8 cellular contexts compared by ENCODE assay signal in the genomic region with DNA sequence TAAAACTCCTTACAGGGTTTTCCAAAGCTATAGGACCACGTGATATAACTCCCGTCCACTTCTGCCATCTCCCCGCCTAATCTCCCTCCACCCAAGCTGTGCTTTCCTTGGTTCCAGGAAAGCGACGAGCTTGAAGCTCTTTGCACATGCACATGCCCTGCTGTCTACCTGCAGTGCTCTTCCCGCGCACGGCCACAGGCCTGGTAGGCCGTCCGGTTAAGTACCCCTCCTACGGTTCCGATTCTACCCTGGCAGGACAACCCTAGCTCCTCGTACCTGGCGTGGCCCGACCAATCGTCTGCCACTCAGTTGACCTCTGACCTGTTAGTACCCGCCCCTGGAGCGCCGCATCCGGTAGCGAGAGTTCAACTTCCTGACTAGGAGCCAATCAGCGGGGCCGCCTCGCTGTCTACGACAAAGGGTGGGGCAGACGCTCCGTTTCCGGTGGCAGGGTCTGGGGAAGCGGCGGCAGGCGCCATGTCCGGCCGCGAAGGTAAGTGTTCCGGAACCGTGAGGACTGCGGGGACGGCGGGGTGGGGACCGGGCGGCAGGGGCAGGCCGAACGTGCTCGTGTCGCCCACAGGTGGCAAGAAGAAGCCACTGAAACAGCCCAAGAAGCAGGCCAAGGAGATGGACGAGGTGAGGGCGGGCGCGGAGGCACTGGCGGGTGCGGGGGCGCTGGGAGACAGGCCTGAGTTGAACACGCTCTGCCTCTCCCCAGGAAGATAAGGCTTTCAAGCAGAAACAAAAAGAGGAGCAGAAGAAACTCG. TPM values are rescaled to one million over a fixed set of nuclear protein-coding genes. Genes with fewer than 3 reads are reported as not detected.
DNase-seq lines count a peak whose midpoint lies in the region; ATAC-seq, FAIRE-seq and TF ChIP-seq lines count a peak whose summit lies in the region.

A gene with protein sequence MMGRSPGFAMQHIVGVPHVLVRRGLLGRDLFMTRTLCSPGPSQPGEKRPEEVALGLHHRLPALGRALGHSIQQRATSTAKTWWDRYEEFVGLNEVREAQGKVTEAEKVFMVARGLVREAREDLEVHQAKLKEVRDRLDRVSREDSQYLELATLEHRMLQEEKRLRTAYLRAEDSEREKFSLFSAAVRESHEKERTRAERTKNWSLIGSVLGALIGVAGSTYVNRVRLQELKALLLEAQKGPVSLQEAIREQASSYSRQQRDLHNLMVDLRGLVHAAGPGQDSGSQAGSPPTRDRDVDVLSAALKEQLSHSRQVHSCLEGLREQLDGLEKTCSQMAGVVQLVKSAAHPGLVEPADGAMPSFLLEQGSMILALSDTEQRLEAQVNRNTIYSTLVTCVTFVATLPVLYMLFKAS (minus strand): TSS at position 300 of the 770 bp plus-strand sequence. CDS start 4,991 bp downstream, outside the sequence.
A gene (plus strand): TSS at position 438 of the 770 bp plus-strand sequence. CDS start 40 bp downstream, at position 478.

- 0 to 1% methylated on average over 50 to 53 of the region's 54 CpGs for WGBS in mesodermal cell (ENCODE audit: insufficient coverage in 2 of 2), 2 experiments

- ATAC-seq in GM21515 (IDR thresholded peaks at IDR 0.05; ENCODE audit: unreplicated experiment): peak; percentile 92

- TF ChIP-seq CTCF in D721Med (IDR thresholded peaks at IDR 0.05; ENCODE audit: insufficient read depth, missing control alignments): no peak
- TF ChIP-seq CTCF in OCI-LY3 (IDR thresholded peaks at IDR 0.05; ENCODE audit: low read depth, low read length): no peak

- peak within 1 kb of the TSS; percentile 91 for H3K4me3 ChIP-seq in OCI-LY3 (ENCODE audit: low read length)
- H3K4me3 ChIP-seq in mesodermal cell (ENCODE audit: extremely low read depth, insufficient read depth, low read length, poor library complexity, severe bottlenecking): peak within 1 kb of the TSS; percentile 98

- H3K4me1 ChIP-seq in OCI-LY3 (ENCODE audit: low read length) (peaks cover 30% of the 10 kb centered on the region), mesodermal cell (ENCODE audit: control insufficient read depth, insufficient read depth, low read length, poor library complexity, severe bottlenecking) (peaks cover 13% of the 10 kb centered on the region)

- peak within 1 kb of the TSS; percentile 66 for H2AFZ ChIP-seq in OCI-LY3 (ENCODE audit: low read depth, low read length)

- peaks cover 4% of the 10 kb centered on the region; the same call in 1 of the 2 replicates for H4K20me1 ChIP-seq in OCI-LY3 (ENCODE audit: insufficient read depth, low read length)

- peak within 1 kb of the TSS; percentile 91 for H3K9ac ChIP-seq in OCI-LY3 (ENCODE audit: low read length)

- peak within 1 kb of the TSS; percentile 70 for H3K4me2 ChIP-seq in OCI-LY3 (ENCODE audit: low read length)

- FAIRE-seq in D721Med (lab: Jason Lieb, UNC): no peak
- FAIRE-seq in endometrium (lab: Jason Lieb, UNC): peak; percentile 94

- H3K27me3 ChIP-seq in OCI-LY3 (ENCODE audit: low read depth, low read length): no peaks in the 10 kb centered on the region

- H3K9me3 ChIP-seq in OCI-LY3 (ENCODE audit: insufficient read depth, low read length) (no peaks in the 10 kb centered on the region), mesodermal cell (ENCODE audit: control insufficient read depth, low read length) (no peaks in the 10 kb centered on the region)

- peak; percentile 91 for DNase-seq in D721Med (ENCODE audit: insufficient read length, low spot score)
- peak; percentile 99 for DNase-seq in HuH-7 (ENCODE audit: low spot score)
- DNase-seq in activated CD8-positive, alpha-beta memory T cell treated with anti-CD3 and anti-CD28 coated beads, Interleukin-2, amount 50 U/mL, for 48 hours: peak; percentile 98
- peak; percentile 95 to 97 for DNase-seq in stimulated activated CD8-positive, alpha-beta memory T cell treated with anti-CD3 and anti-CD28 coated beads, Interleukin-15, amount 100 ng/mL, for 4 hours (ENCODE audit: low read depth in 2 of 2)

- H3K27ac ChIP-seq in OCI-LY3 (ENCODE audit: low read length): peak within 1 kb of the TSS; percentile 61
- peak within 1 kb of the TSS; percentile 76 for H3K27ac ChIP-seq in mesodermal cell (ENCODE audit: low read depth, low read length, severe bottlenecking)

- H3K36me3 ChIP-seq in OCI-LY3 (replicated peaks; ENCODE audit: low read depth, low read length) (peaks cover 17% of the 10 kb centered on the region), mesodermal cell (ENCODE audit: control insufficient read depth, insufficient read depth, low read length) (peaks cover 40% of the 10 kb centered on the region)

- peaks cover 49% of the 10 kb centered on the region for H3K79me2 ChIP-seq in OCI-LY3 (ENCODE audit: low read length)

RNA-seq across cellular contexts. Expression of the first gene that starts in this region (rescaled TPM):
- polyA plus RNA-seq in mesodermal cell (2013, experiment 1 of 2): 16.5 TPM
- polyA plus RNA-seq in mesodermal cell (2013, experiment 2 of 2): 14.6 TPM

RNA-seq across cellular contexts. Expression of the second gene that starts in this region (rescaled TPM):
- polyA plus RNA-seq in mesodermal cell (2013, experiment 1 of 2): 468 TPM
- 482 TPM for polyA plus RNA-seq in mesodermal cell (2013, experiment 2 of 2)

Comparison
In these comparisons a context has a peak if more than half of its experiments do, and no peak if none do; other contexts are left out.
1. Peak in every context shown above with its lines: DNase-seq, ATAC-seq, H3K4me3 ChIP-seq and H3K27ac ChIP-seq.